ENCODE assay signal across 8 cellular contexts in the genomic region with DNA sequence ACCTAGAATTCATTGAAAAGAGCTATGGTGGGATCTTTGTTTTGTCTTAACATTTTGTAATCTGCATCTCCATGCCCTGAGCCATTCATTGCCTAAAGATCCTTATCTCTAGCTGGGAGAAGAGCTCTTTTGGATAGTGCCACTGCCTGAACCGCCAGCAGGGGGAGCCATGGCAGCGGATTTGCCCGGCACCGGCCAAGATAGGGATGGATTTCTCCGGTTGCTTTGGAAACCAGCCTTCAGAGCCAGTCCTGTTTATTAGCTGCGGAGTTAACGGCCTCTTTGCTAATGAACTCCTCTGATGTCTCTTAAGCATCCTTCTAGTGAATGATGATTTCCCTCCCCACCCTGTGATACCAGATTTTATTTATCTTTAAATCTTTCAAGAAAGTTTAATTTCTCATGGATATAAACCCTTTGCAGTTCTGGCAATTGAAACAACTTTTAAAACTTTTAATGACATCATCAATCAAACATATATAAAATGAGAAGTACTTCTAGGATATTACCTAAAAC. TPM values are rescaled to one million over a fixed set of nuclear protein-coding genes. Genes with fewer than 3 reads are reported as not detected.
A peak's percentile ranks its signal among the peaks of the same experiment; 100 is the strongest.
DNase-seq lines count a peak whose midpoint lies in the region; ATAC-seq, FAIRE-seq and TF ChIP-seq lines count a peak whose summit lies in the region.

No MANE protein-coding gene starts in this region.

- H3K9me3 ChIP-seq in SJSA1 (replicated peaks) (no peaks in the 10 kb centered on the region), ovary (no peaks in the 10 kb centered on the region), tibial artery (no peaks in the 10 kb centered on the region)

- intact Hi-C loops in ovary (cut with DNase I) (no loop called here), tibial artery (cut with DNase I; ENCODE audit: low total_unique reads) (no loop called here)

- H3K4me3 ChIP-seq in AG04449 (ENCODE audit: low read depth, low read length) (no peak overlapping the region), SJSA1 (no peak overlapping the region), ovary (no peak overlapping the region), tibial artery (no peak overlapping the region)

- FAIRE-seq in frontal cortex (lab: Jason Lieb, UNC) = no peak

- peak; percentile 66 for ATAC-seq in GM19023 (IDR thresholded peaks at IDR 0.05; ENCODE audit: unreplicated experiment)

- TF ChIP-seq POLR2A in ovary (IDR thresholded peaks at IDR 0.05) = no peak

- POLR2A ChIA-PET in AG04449 (lab: Yijun Ruan, JAX) = interaction anchor here (1.1 kb wide), 1 partner anchor 1082 kb away, joined by 3 read pairs; no protein-coding TSS in a partner anchor

- no peak for TF ChIP-seq EP300 in ovary (IDR thresholded peaks at IDR 0.05)

- peak; percentile 86 for TF ChIP-seq CTCF in AG04449 (IDR thresholded peaks at IDR 0.05; ENCODE audit: insufficient read depth, low read length, missing control alignments)
- TF ChIP-seq CTCF in LNCAP (IDR thresholded peaks at IDR 0.05) = peak; percentile 96
- peak in 1 of 3 donors; percentile 8 for TF ChIP-seq CTCF in ovary (IDR thresholded peaks at IDR 0.05)
- peak; percentile 75 to 86 for TF ChIP-seq CTCF in tibial artery (IDR thresholded peaks at IDR 0.05)

- DNase-seq in AG04449 (ENCODE audit: low read depth, low spot score) (no peak), SJSA1 (ENCODE audit: low read depth in 1 of 2, low spot score in 2 of 2) (peak; percentile 65 to 81), activated gamma-delta T cell treated with Interleukin-2 at 50 U/mL for 16 hours (peak; percentile 81), frontal cortex (ENCODE audit: low spot score in 2 of 2) (peak; percentile 17 to 66), ovary (peak in 3 of 5 donors; percentile 28 to 44 (median 39)), tibial artery (peak; percentile 64 to 74)

- H3K27ac ChIP-seq in SJSA1 (no peak overlapping the region), ovary (no peak overlapping the region), tibial artery (no peak overlapping the region)

- peaks cover 6% of the 10 kb centered on the region; the same call in 1 of the 2 replicates for H3K27me3 ChIP-seq in SJSA1 (replicated peaks)
- no peaks in the 10 kb centered on the region for H3K27me3 ChIP-seq in ovary
- peaks cover 0 to 3% of the 10 kb centered on the region in 2 donors for H3K27me3 ChIP-seq in tibial artery

- CTCF ChIA-PET in AG04449 (lab: Yijun Ruan, JAX) = interaction anchor here (0.6 to 5.5 kb wide), 46 partner anchors 13 to 1346 kb away, joined by 3 to 50 read pairs (median 3); a partner anchor contains a TSS

- WGBS in ovary, 3 donors = 1 to 3% (median 2%) methylated on average over 7 of the region's 7 CpGs

- no peaks in the 10 kb centered on the region for H3K4me1 ChIP-seq in SJSA1 (replicated peaks)
- H3K4me1 ChIP-seq in ovary (ENCODE audit: insufficient read depth) = no peaks in the 10 kb centered on the region
- no peaks in the 10 kb centered on the region for H3K4me1 ChIP-seq in tibial artery

- H3K36me3 ChIP-seq in SJSA1 = no peaks in the 10 kb centered on the region
- no peaks in the 10 kb centered on the region for H3K36me3 ChIP-seq in ovary
- H3K36me3 ChIP-seq in tibial artery = no peaks in the 10 kb centered on the region

RNA-seq across cellular contexts. Expression of a gene that starts 58.2 kb away (rescaled TPM):
- total RNA-seq in SJSA1 (2014; rRNA removed; shearing (Covaris generic)) = not detected in 2 replicates
- not detected for total RNA-seq in frontal cortex
- not detected for total RNA-seq in ovary
- polyA plus RNA-seq in ovary = not detected
